ENCODE assay signal across 11 cellular contexts in genomic region chr17:7587420-7587786, GRCh38. TPM values are rescaled to one million over a fixed set of nuclear protein-coding genes. Genes with fewer than 3 reads are reported as not detected.
A peak's percentile ranks its signal among the peaks of the same experiment; 100 is the strongest.
DNase-seq lines count a peak whose midpoint lies in the region; ATAC-seq and TF ChIP-seq lines count a peak whose summit lies in the region.
"Had no signal": no experiment of that assay in that cellular context is flagged by ENCODE, and none has a peak within 500 bp of the region (broad histone marks: within the 10 kb centered on the region; RNA-seq: fewer than 3 reads in every experiment).

No MANE protein-coding gene starts in this region.

- no peak for TF ChIP-seq CTCF in kidney epithelial cell (IDR thresholded peaks at IDR 0.05; ENCODE audit: insufficient read depth, low read length, poor library complexity, severe bottlenecking)

- peaks cover 9% of the 10 kb centered on the region for H3K36me3 ChIP-seq in kidney epithelial cell (ENCODE audit: control insufficient read depth, insufficient read depth, low read length)
- peaks cover 29% of the 10 kb centered on the region for H3K36me3 ChIP-seq in effector memory CD4-positive, alpha-beta T cell (ENCODE audit: control insufficient read depth, insufficient read depth, low read length)

- ATAC-seq in HG03159 (IDR thresholded peaks at IDR 0.05; ENCODE audit: unreplicated experiment) (no peak), GM21825 (IDR thresholded peaks at IDR 0.05; ENCODE audit: unreplicated experiment) (no peak)
- ATAC-seq: psoas muscle had no signal

- H3K9me3 ChIP-seq in effector memory CD4-positive, alpha-beta T cell (ENCODE audit: control insufficient read depth, low read length) = no peaks in the 10 kb centered on the region
- H3K9me3 ChIP-seq: psoas muscle had no signal

- no peaks in the 10 kb centered on the region for H3K27me3 ChIP-seq in kidney epithelial cell (ENCODE audit: control insufficient read depth, insufficient read depth, low read length)
- no peaks in the 10 kb centered on the region for H3K27me3 ChIP-seq in effector memory CD4-positive, alpha-beta T cell (replicated peaks; ENCODE audit: control insufficient read depth, insufficient read depth, low read length, poor library complexity, severe bottlenecking)

- DNase-seq in AG08395 (ENCODE audit: low spot score) (peak; percentile 92), GOT3 (lab: John Stamatoyannopoulos, UW) (peak; percentile 39), amniotic epithelial cell (ENCODE audit: low read depth) (peak; percentile 94), kidney epithelial cell (ENCODE audit: low read depth) (peak; percentile 47)
- DNase-seq in effector CD4-positive, alpha-beta T cell = no peak
- DNase-seq in effector memory CD4-positive, alpha-beta T cell = no peak
- DNase-seq: DND-41, glutamatergic neuron had no signal

- no peak overlapping the region for H3K4me3 ChIP-seq in kidney epithelial cell (ENCODE audit: low read depth, low read length)
- no peak overlapping the region for H3K4me3 ChIP-seq in effector memory CD4-positive, alpha-beta T cell (ENCODE audit: insufficient read depth, low read depth, low read length, poor library complexity, severe bottlenecking)
- H3K4me3 ChIP-seq: psoas muscle had no signal

- no peak overlapping the region for H3K27ac ChIP-seq in effector memory CD4-positive, alpha-beta T cell (ENCODE audit: insufficient read depth, low read length, poor library complexity, severe bottlenecking)

- H3K4me1 ChIP-seq in effector memory CD4-positive, alpha-beta T cell (ENCODE audit: control insufficient read depth, insufficient read depth, low read length, poor library complexity, severe bottlenecking) = peaks cover 16% of the 10 kb centered on the region

RNA-seq across cellular contexts. Expression of gene SOX15, which starts 2.5 kb away (rescaled TPM):
- total RNA-seq in kidney epithelial cell = 1.8 and 3.4 TPM in 2 replicates

RNA-seq across cellular contexts. Expression of gene MPDU1, which starts 3.8 kb away (rescaled TPM):
- 161 and 187 TPM in 2 replicates for total RNA-seq in kidney epithelial cell

RNA-seq across cellular contexts. Expression of gene CD68, which starts 8.0 kb away (rescaled TPM):
- 7.4 and 8.7 TPM in 2 replicates for total RNA-seq in kidney epithelial cell

RNA-seq across cellular contexts. Expression of gene SENP3, which starts 25.7 kb away (rescaled TPM):
- total RNA-seq in kidney epithelial cell = 107 and 109 TPM in 2 replicates

RNA-seq across cellular contexts. Expression of gene FXR2, which starts 27.3 kb away (rescaled TPM):
- total RNA-seq in kidney epithelial cell = 43.0 and 45.7 TPM in 2 replicates

Comparison
In these comparisons a context has a peak if more than half of its experiments do, and no peak if none do; other contexts are left out.
1. DNase-seq: peak in AG08395 (single experiment), GOT3 (single experiment), amniotic epithelial cell (single experiment) and kidney epithelial cell (single experiment); none in effector CD4-positive, alpha-beta T cell (single experiment) and effector memory CD4-positive, alpha-beta T cell (0 of 3).